Comparison of ENCODE assay signal across 12 cellular contexts in the genomic region with DNA sequence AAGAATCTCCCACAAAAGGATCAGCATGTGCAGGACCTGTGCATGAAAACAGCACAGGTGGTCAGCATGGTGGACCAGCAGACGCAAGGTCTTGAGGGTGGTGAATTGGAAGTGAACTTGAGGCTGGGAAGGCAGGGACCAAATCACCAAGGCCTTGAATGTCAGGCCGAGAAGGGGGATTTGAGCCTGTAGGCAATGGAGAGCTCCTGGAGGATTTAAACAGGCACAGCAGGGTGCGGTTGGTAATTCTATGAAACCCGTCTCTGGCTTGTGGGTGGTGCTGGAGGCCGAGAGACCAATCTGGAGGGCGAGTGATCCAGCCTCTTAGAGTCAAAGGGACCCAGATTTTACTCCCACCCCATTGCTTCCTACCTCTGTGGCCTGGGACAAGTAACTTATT. TPM values are rescaled to one million over a fixed set of nuclear protein-coding genes. Genes with fewer than 3 reads are reported as not detected.
DNase-seq lines count a peak whose midpoint lies in the region; TF ChIP-seq lines count a peak whose summit lies in the region.
"Had no signal": no experiment of that assay in that cellular context is flagged by ENCODE, and none has a peak within 500 bp of the region (broad histone marks: within the 10 kb centered on the region; RNA-seq: fewer than 3 reads in every experiment).

No MANE protein-coding gene starts in this region.

- H3K4me3 Mint-ChIP-seq in Caco-2 (ENCODE audit: unreplicated experiment) (peak overlapping the region; percentile 79), osteocyte (ENCODE audit: unreplicated experiment) (peak overlapping the region; percentile 80)
- no peak overlapping the region for H3K4me3 Mint-ChIP-seq in activated CD4-positive, alpha-beta memory T cell treated with anti-CD3 and anti-CD28 coated beads, Interleukin-2, amount 10 ng/mL, durations not matched to agents 7 days and 5 days

- H3K36me3 ChIP-seq in Caco-2 (ENCODE audit: control insufficient read depth, insufficient read depth, low read length), result peaks cover 7% of the 10 kb centered on the region
- H3K36me3 ChIP-seq in PC-9 (ENCODE audit: low read depth), result peaks cover 39% of the 10 kb centered on the region
- H3K36me3 ChIP-seq in esophagus squamous epithelium, result no peaks in the 10 kb centered on the region

- DNase-seq in Caco-2, result no peak
- peak in 1 of 2 experiments; percentile 54 for DNase-seq in PC-9
- no peak for DNase-seq in esophagus squamous epithelium (lab: John Stamatoyannopoulos, UW)
- no peak for DNase-seq in osteocyte (ENCODE audit: extremely low spot score, unreplicated experiment)
- no peak for DNase-seq in activated CD4-positive, alpha-beta memory T cell treated with anti-CD3 and anti-CD28 coated beads, Interleukin-2, amount 10 ng/mL, durations not matched to agents 7 days and 5 days
- DNase-seq in DMS79 (lab: John Stamatoyannopoulos, UW), result no peak
- no peak for DNase-seq in foreskin melanocyte
- no peak for DNase-seq in activated CD4-positive, alpha-beta T cell treated with anti-CD3 and anti-CD28 coated beads for 48 hours
- DNase-seq: activated CD4-positive, alpha-beta T cell treated with anti-CD3 and anti-CD28 coated beads for 1 hour; effector memory CD8-positive, alpha-beta T cell; SHP77 had no signal

- peaks cover 4% of the 10 kb centered on the region; the same call in 1 of the 2 replicates for H3K9me3 ChIP-seq in Caco-2
- no peaks in the 10 kb centered on the region for H3K9me3 ChIP-seq in PC-9 (ENCODE audit: insufficient read depth, low read depth)
- no peaks in the 10 kb centered on the region for H3K9me3 ChIP-seq in esophagus squamous epithelium

- H3K9me2 ChIP-seq in PC-9 (ENCODE audit: insufficient read depth), result no peaks in the 10 kb centered on the region

- no peak overlapping the region for H2AFZ ChIP-seq in PC-9

- CTCF ChIA-PET in Caco-2 (lab: Charles Lee) (interaction anchor here (1.0 to 1.6 kb wide), 2 partner anchors 51 to 64 kb away, joined by 4 to 8 read pairs; no protein-coding TSS in a partner anchor), PC-9 (lab: Charles Lee) (no interaction called here)
- CTCF ChIA-PET in activated CD4-positive, alpha-beta memory T cell treated with anti-CD3 and anti-CD28 coated beads, Interleukin-2, amount 10 ng/mL, durations not matched to agents 7 days and 5 days (lab: Charles Lee), result no interaction called here

- TF ChIP-seq CTCF in Caco-2 (IDR thresholded peaks at IDR 0.05; ENCODE audit: insufficient read depth in 1 of 2, low read depth in 1 of 2, low read length in 1 of 2, severe bottlenecking in 1 of 2, unreplicated experiment in 1 of 2), result no peak
- TF ChIP-seq CTCF in PC-9 (conservative IDR thresholded peaks at IDR 0.05), result no peak
- peak in 1 of 6 experiments; percentile 28 for TF ChIP-seq CTCF in esophagus squamous epithelium (IDR thresholded peaks at IDR 0.05)
- TF ChIP-seq CTCF in osteocyte (IDR thresholded peaks at IDR 0.05), result no peak

- H3K4me2 ChIP-seq in PC-9, result peak overlapping the region; percentile 98

- H3K27me3 Mint-ChIP-seq in Caco-2 (ENCODE audit: insufficient read depth, unreplicated experiment) (no peaks in the 10 kb centered on the region), osteocyte (ENCODE audit: unreplicated experiment) (no peaks in the 10 kb centered on the region)
- peaks cover 42% of the 10 kb centered on the region for H3K27me3 Mint-ChIP-seq in activated CD4-positive, alpha-beta memory T cell treated with anti-CD3 and anti-CD28 coated beads, Interleukin-2, amount 10 ng/mL, durations not matched to agents 7 days and 5 days

- H3K4me1 ChIP-seq in Caco-2, result peaks cover 49% of the 10 kb centered on the region
- peaks cover 66% of the 10 kb centered on the region for H3K4me1 ChIP-seq in PC-9 (replicated peaks; ENCODE audit: insufficient read depth)
- peaks cover 57 to 97% (median 66%) of the 10 kb centered on the region in 3 donors for H3K4me1 ChIP-seq in esophagus squamous epithelium

- POLR2A ChIA-PET in Caco-2 (lab: Charles Lee), result no interaction called here
- POLR2A ChIA-PET in PC-9 (lab: Charles Lee; ENCODE audit: unreplicated experiment), result interaction anchor here (1.5 kb wide), 1 partner anchor 16 kb away, joined by 9 read pairs; no protein-coding TSS in a partner anchor
- POLR2A ChIA-PET in activated CD4-positive, alpha-beta memory T cell treated with anti-CD3 and anti-CD28 coated beads, Interleukin-2, amount 10 ng/mL, durations not matched to agents 7 days and 5 days (lab: Charles Lee), result no interaction called here

- H3K27ac ChIP-seq in PC-9 (peak overlapping the region; percentile 85), esophagus squamous epithelium (peak overlapping the region; percentile 91 to 99 (median 98))

- BruUV-seq in Caco-2 (replicated peaks; lab: Mats Ljungman, UMichigan) (no TSS peak), PC-9 (replicated peaks; lab: Mats Ljungman, UMichigan) (no TSS peak)

- peaks cover 95% of the 10 kb centered on the region for H3K79me2 ChIP-seq in PC-9 (ENCODE audit: low read depth)

- H3K36me3 Mint-ChIP-seq in Caco-2 (ENCODE audit: insufficient read depth, unreplicated experiment) (peaks cover 16% of the 10 kb centered on the region), osteocyte (ENCODE audit: unreplicated experiment) (peaks cover 5% of the 10 kb centered on the region)
- no peaks in the 10 kb centered on the region for H3K36me3 Mint-ChIP-seq in activated CD4-positive, alpha-beta memory T cell treated with anti-CD3 and anti-CD28 coated beads, Interleukin-2, amount 10 ng/mL, durations not matched to agents 7 days and 5 days (ENCODE audit: low read depth)
- H3K36me3 Mint-ChIP-seq: activated naive CD4-positive, alpha-beta T cell treated with anti-CD3 and anti-CD28 coated beads, Interleukin-2, amount 50 U/mL, for 24 hours had no signal

- 34 to 53% methylated on average over 5 to 6 of the region's 6 CpGs for WGBS in esophagus squamous epithelium, 2 donors

- no peaks in the 10 kb centered on the region for H3K27me3 ChIP-seq in Caco-2 (replicated peaks; ENCODE audit: control insufficient read depth, insufficient read depth, low read length)
- H3K27me3 ChIP-seq in PC-9 (ENCODE audit: insufficient read depth, low read depth), result no peaks in the 10 kb centered on the region
- H3K27me3 ChIP-seq in esophagus squamous epithelium, result peaks cover 0 to 12% (median 0%) of the 10 kb centered on the region in 4 donors

- intact Hi-C loops in Caco-2 (cut with micrococcal nuclease; ENCODE audit: unreplicated experiment) (no loop called here), PC-9 (cut with micrococcal nuclease; ENCODE audit: unreplicated experiment) (loop anchor here (5.0 to 10.0 kb wide), 2 partner anchors 33 to 341 kb away; partner anchors contain the start of gene EMSY), esophagus squamous epithelium (cut with DNase I) (no loop called here)

- peaks cover 55% of the 10 kb centered on the region for H3K4me1 Mint-ChIP-seq in Caco-2 (ENCODE audit: low read depth, unreplicated experiment)
- H3K4me1 Mint-ChIP-seq in osteocyte (ENCODE audit: unreplicated experiment), result peaks cover 77% of the 10 kb centered on the region
- H3K4me1 Mint-ChIP-seq in activated CD4-positive, alpha-beta memory T cell treated with anti-CD3 and anti-CD28 coated beads, Interleukin-2, amount 10 ng/mL, durations not matched to agents 7 days and 5 days, result peaks cover 19% of the 10 kb centered on the region

- H3K27ac Mint-ChIP-seq in Caco-2 (ENCODE audit: unreplicated experiment) (peak overlapping the region; percentile 5), osteocyte (ENCODE audit: unreplicated experiment) (peak overlapping the region; percentile 67)
- H3K27ac Mint-ChIP-seq in activated CD4-positive, alpha-beta memory T cell treated with anti-CD3 and anti-CD28 coated beads, Interleukin-2, amount 10 ng/mL, durations not matched to agents 7 days and 5 days, result no peak overlapping the region
- H3K27ac Mint-ChIP-seq: activated naive CD4-positive, alpha-beta T cell treated with anti-CD3 and anti-CD28 coated beads, Interleukin-2, amount 50 U/mL, for 24 hours; effector memory CD8-positive, alpha-beta T cell had no signal

- peaks cover 42% of the 10 kb centered on the region for H4K20me1 ChIP-seq in PC-9 (ENCODE audit: insufficient read depth)

- no peak for TF ChIP-seq POLR2A in esophagus squamous epithelium (IDR thresholded peaks at IDR 0.05)

- H3K4me3 ChIP-seq in Caco-2 (ENCODE audit: low read depth, low read length) (no peak overlapping the region), PC-9 (peak overlapping the region; percentile 94), esophagus squamous epithelium (peak overlapping the region; percentile 72 to 98 (median 90))

- peaks cover 63% of the 10 kb centered on the region for H3F3A ChIP-seq in PC-9 (ENCODE audit: insufficient read depth, low read depth)

- H3K9me3 Mint-ChIP-seq in Caco-2 (ENCODE audit: unreplicated experiment) (peaks cover 4% of the 10 kb centered on the region), osteocyte (ENCODE audit: unreplicated experiment) (peaks cover 1% of the 10 kb centered on the region)
- no peaks in the 10 kb centered on the region for H3K9me3 Mint-ChIP-seq in activated CD4-positive, alpha-beta memory T cell treated with anti-CD3 and anti-CD28 coated beads, Interleukin-2, amount 10 ng/mL, durations not matched to agents 7 days and 5 days
- H3K9me3 Mint-ChIP-seq: activated naive CD4-positive, alpha-beta T cell treated with anti-CD3 and anti-CD28 coated beads, Interleukin-2, amount 50 U/mL, for 24 hours; effector memory CD8-positive, alpha-beta T cell had no signal

RNA-seq across cellular contexts. Expression of gene TSKU, which starts 2.4 kb away (rescaled TPM):
- total RNA-seq in Caco-2 (2022), result 38.6 and 40.6 TPM in 2 replicates
- 89.3 and 99.4 TPM in 2 replicates for total RNA-seq in PC-9 (2021)
- 10 to 100 TPM; 51.4 to 95.9 (median 88.4) TPM for total RNA-seq in esophagus squamous epithelium
- total RNA-seq in osteocyte, result 84.0 and 84.1 TPM in 2 replicates
- total RNA-seq in activated CD4-positive, alpha-beta memory T cell treated with anti-CD3 and anti-CD28 coated beads, Interleukin-2, amount 10 ng/mL, durations not matched to agents 7 days and 5 days, result 1 to 10 TPM in 1 of 2 experiments, under 1 TPM in 1; 0.85 to 1.2 TPM

Comparison
In these comparisons a context has a peak if more than half of its experiments do, and no peak if none do; other contexts are left out.
1. RNA of gene TSKU, which starts 2.4 kb away (total RNA-seq): 89.3 to 99.4 TPM in PC-9, 51.4 to 95.9 TPM in esophagus squamous epithelium, 84.0 to 84.1 TPM in osteocyte and 38.6 to 40.6 TPM in Caco-2; 0.85 to 1.2 TPM in activated CD4-positive, alpha-beta memory T cell treated with anti-CD3 and anti-CD28 coated beads, Interleukin-2, amount 10 ng/mL, durations not matched to agents 7 days and 5 days; every median in the first group is over 10 times any median in the second.